30 cellular contexts compared by ENCODE assay signal in genomic region chr1:2166254-2166653, GRCh38.
"Had no signal": no experiment of that assay in that cellular context is flagged by ENCODE, and none has a peak within 500 bp of the region (broad histone marks: within the 10 kb centered on the region; RNA-seq: fewer than 3 reads in every experiment).

No MANE protein-coding gene starts in this region.

- H3K4me1 Mint-ChIP-seq: activated B cell treated with CpG ODN at 0.5 μM for 24 hours; mesothelial cell of epicardium; naive B cell; stimulated activated effector memory CD8-positive, alpha-beta T cell treated with anti-CD3 and anti-CD28 coated beads, Interleukin-12 subunit alpha, Interleukin-12 subunit beta, amount 100 ng/mL, for 72 hours had no signal

- H3K27ac Mint-ChIP-seq: activated B cell treated with CpG ODN at 0.5 μM for 24 hours; activated CD8-positive, alpha-beta T cell treated with anti-CD3 and anti-CD28 coated beads for 36 hours; activated naive CD4-positive, alpha-beta T cell treated with anti-CD3 and anti-CD28 coated beads, Interleukin-2, amount 50 U/mL, for 24 hours; activated T-helper 2 cell treated with anti-CD3 and anti-CD28 coated beads, Interferon-gamma antibody, Interleukin-2, Interleukin-4, amounts not matched to agents 10 μg/mL and 5 μg/mL and 100 μg/mL, durations not matched to agents 14 hours and 24 hours and 36 hours; mesothelial cell of epicardium; naive B cell; stimulated activated effector memory CD8-positive, alpha-beta T cell treated with anti-CD3 and anti-CD28 coated beads, Interleukin-12 subunit alpha, Interleukin-12 subunit beta, amount 100 ng/mL, for 72 hours; stimulated activated naive CD8-positive, alpha-beta T cell treated with anti-CD3 and anti-CD28 coated beads, Interleukin-15, amount 100 ng/mL, for 72 hours; T-helper 2 cell treated with Interferon-gamma antibody and Interleukin-4, amounts not matched to agents 5 μg/mL and 100 μg/mL, for 36 hours had no signal

- H3K9me3 ChIP-seq: colonic mucosa, gastrocnemius medialis, pancreas, prostate gland, tibial artery had no signal

- H3K27me3 ChIP-seq: colonic mucosa, pancreas had no signal

- H3K36me3 ChIP-seq: colonic mucosa, gastrocnemius medialis, pancreas, prostate gland had no signal

- H3K4me1 ChIP-seq: colonic mucosa, gastrocnemius medialis, pancreas, prostate gland, tibial artery had no signal

- ATAC-seq: activated CD8-positive, alpha-beta T cell treated with anti-CD3 and anti-CD28 coated beads for 36 hours; gastrocnemius medialis; left colon; pancreas; sciatic nerve; stimulated activated effector memory CD8-positive, alpha-beta T cell treated with anti-CD3 and anti-CD28 coated beads, Interleukin-12 subunit alpha, Interleukin-12 subunit beta, amount 100 ng/mL, for 72 hours; stimulated activated naive CD8-positive, alpha-beta T cell treated with anti-CD3 and anti-CD28 coated beads, Interleukin-15, amount 100 ng/mL, for 72 hours had no signal

- H3K9me3 Mint-ChIP-seq: activated B cell treated with CpG ODN at 0.5 μM for 24 hours; activated CD8-positive, alpha-beta T cell treated with anti-CD3 and anti-CD28 coated beads for 36 hours; activated naive CD4-positive, alpha-beta T cell treated with anti-CD3 and anti-CD28 coated beads, Interleukin-2, amount 50 U/mL, for 24 hours; activated T-helper 2 cell treated with anti-CD3 and anti-CD28 coated beads, Interferon-gamma antibody, Interleukin-2, Interleukin-4, amounts not matched to agents 10 μg/mL and 5 μg/mL and 100 μg/mL, durations not matched to agents 14 hours and 24 hours and 36 hours; central memory CD8-positive, alpha-beta T cell; stimulated activated effector memory CD8-positive, alpha-beta T cell treated with anti-CD3 and anti-CD28 coated beads, Interleukin-12 subunit alpha, Interleukin-12 subunit beta, amount 100 ng/mL, for 72 hours; stimulated activated naive CD8-positive, alpha-beta T cell treated with anti-CD3 and anti-CD28 coated beads, Interleukin-15, amount 100 ng/mL, for 72 hours; T-helper 2 cell treated with Interferon-gamma antibody and Interleukin-4, amounts not matched to agents 5 μg/mL and 100 μg/mL, for 36 hours had no signal

- DNase-seq: activated B cell treated with CpG ODN at 0.5 μM for 24 hours; activated CD4-positive, alpha-beta T cell treated with anti-CD3 and anti-CD28 coated beads, Interleukin-2, amount 50 U/mL, for 1 hour; activated CD8-positive, alpha-beta T cell treated with anti-CD3 and anti-CD28 coated beads for 36 hours; activated T-cell treated with anti-CD3 and anti-CD28 coated beads, Interleukin-2, amount 50 U/mL, for 48 hours; colonic mucosa; effector CD8-positive, alpha-beta T cell; gastrocnemius medialis; hippocampal formation; kidney; left colon; mammary epithelial cell; naive B cell; nucleus accumbens; retina; stimulated activated CD4-positive, alpha-beta T cell treated with anti-CD3 and anti-CD28 coated beads, Interleukin-12 subunit alpha, Interleukin-12 subunit beta, amount 100 ng/mL, for 4 hours; stimulated activated CD4-positive, alpha-beta T cell treated with anti-CD3 and anti-CD28 coated beads, Interleukin-4, amount 100 ng/mL, for 24 hours; stimulated activated naive CD8-positive, alpha-beta T cell treated with anti-CD3 and anti-CD28 coated beads, Interleukin-15, amount 100 ng/mL, for 72 hours; tibial artery had no signal

- H3K36me3 Mint-ChIP-seq: stimulated activated effector memory CD8-positive, alpha-beta T cell treated with anti-CD3 and anti-CD28 coated beads, Interleukin-12 subunit alpha, Interleukin-12 subunit beta, amount 100 ng/mL, for 72 hours had no signal

- H3K4me3 ChIP-seq: colonic mucosa, gastrocnemius medialis, pancreas, prostate gland, skin epidermis, tibial artery had no signal

- FAIRE-seq: endometrium, kidney, pancreas had no signal

- H3K27ac ChIP-seq: colonic mucosa, epithelial cell of prostate, gastrocnemius medialis, pancreas, prostate gland, skin epidermis, tibial artery had no signal

- H3K4me3 Mint-ChIP-seq: activated B cell treated with CpG ODN at 0.5 μM for 24 hours; activated CD8-positive, alpha-beta T cell treated with anti-CD3 and anti-CD28 coated beads for 36 hours; activated naive CD4-positive, alpha-beta T cell treated with anti-CD3 and anti-CD28 coated beads, Interleukin-2, amount 50 U/mL, for 24 hours; central memory CD8-positive, alpha-beta T cell; mesothelial cell of epicardium; naive B cell; stimulated activated effector memory CD8-positive, alpha-beta T cell treated with anti-CD3 and anti-CD28 coated beads, Interleukin-12 subunit alpha, Interleukin-12 subunit beta, amount 100 ng/mL, for 72 hours; stimulated activated naive CD8-positive, alpha-beta T cell treated with anti-CD3 and anti-CD28 coated beads, Interleukin-15, amount 100 ng/mL, for 72 hours; T-helper 2 cell treated with Interferon-gamma antibody and Interleukin-4, amounts not matched to agents 5 μg/mL and 100 μg/mL, for 36 hours had no signal

- H3K27me3 Mint-ChIP-seq: activated B cell treated with CpG ODN at 0.5 μM for 24 hours; activated CD8-positive, alpha-beta T cell treated with anti-CD3 and anti-CD28 coated beads for 36 hours; activated naive CD4-positive, alpha-beta T cell treated with anti-CD3 and anti-CD28 coated beads, Interleukin-2, amount 50 U/mL, for 24 hours; central memory CD8-positive, alpha-beta T cell; naive B cell; stimulated activated naive CD8-positive, alpha-beta T cell treated with anti-CD3 and anti-CD28 coated beads, Interleukin-15, amount 100 ng/mL, for 72 hours had no signal
